In genomic region chr1:12539705-12540579, GRCh38 we compare ENCODE assay signal across 10 cellular contexts.
DNase-seq lines count a peak whose midpoint lies in the region; ATAC-seq, FAIRE-seq and TF ChIP-seq lines count a peak whose summit lies in the region.
"Had no signal": no experiment of that assay in that cellular context is flagged by ENCODE, and none has a peak within 500 bp of the region (broad histone marks: within the 10 kb centered on the region; RNA-seq: fewer than 3 reads in every experiment).

No MANE protein-coding gene starts in this region.

- peak overlapping the region; percentile 47 for H3K27ac ChIP-seq in endodermal cell (ENCODE audit: low read depth, low read length)
- no peak overlapping the region for H3K27ac ChIP-seq in liver (ENCODE audit: low read depth in 1 of 2, low read length in 2 of 2)
- peak overlapping the region; percentile 7 for H3K27ac ChIP-seq in suprapubic skin
- H3K27ac ChIP-seq in naive thymus-derived CD4-positive, alpha-beta T cell (ENCODE audit: low read depth, low read length) = no peak overlapping the region
- H3K27ac ChIP-seq: epithelial cell of prostate, VCaP had no signal

- WGBS in endodermal cell (ENCODE audit: insufficient coverage in 1 of 2, insufficient read length in 1 of 2), 2 experiments = 32 to 50% methylated on average over 15 to 34 of the region's 34 CpGs
- WGBS in liver = 46% methylated on average over 34 of the region's 34 CpGs
- 64% methylated on average over 11 of the region's 34 CpGs for WGBS in suprapubic skin

- no peaks in the 10 kb centered on the region for H3K9me3 ChIP-seq in endodermal cell (ENCODE audit: control insufficient read depth, low read length)
- H3K9me3 ChIP-seq in liver (ENCODE audit: control insufficient read depth in 4 of 4, low read length in 3 of 4) = no peaks in the 10 kb centered on the region
- H3K9me3 ChIP-seq in suprapubic skin = peaks cover 3% of the 10 kb centered on the region
- H3K9me3 ChIP-seq in naive thymus-derived CD4-positive, alpha-beta T cell (ENCODE audit: control insufficient read depth in 2 of 3, low read length in 3 of 3) = no peaks in the 10 kb centered on the region

- intact Hi-C loops in naive thymus-derived CD4-positive, alpha-beta T cell (cut with micrococcal nuclease) = no loop called here

- no peak for ATAC-seq in naive thymus-derived CD4-positive, alpha-beta T cell
- ATAC-seq in GM21447 (IDR thresholded peaks at IDR 0.05; ENCODE audit: unreplicated experiment) = no peak

- no peaks in the 10 kb centered on the region for H3K36me3 Mint-ChIP-seq in endodermal cell (ENCODE audit: low read depth)
- H3K36me3 Mint-ChIP-seq in naive thymus-derived CD4-positive, alpha-beta T cell = peaks cover 15 to 35% (median 32%) of the 10 kb centered on the region in 5 donors

- H3K9ac ChIP-seq in endodermal cell (ENCODE audit: extremely low read depth, low read length, poor library complexity, severe bottlenecking) (no peak overlapping the region), liver (ENCODE audit: low read depth in 1 of 2, low read length in 2 of 2) (no peak overlapping the region)

- TF ChIP-seq CTCF in endodermal cell (conservative IDR thresholded peaks at IDR 0.05) (no peak), liver (IDR thresholded peaks at IDR 0.05; ENCODE audit: low read depth, low read length, missing input control) (no peak), suprapubic skin (IDR thresholded peaks at IDR 0.05) (no peak), D721Med (IDR thresholded peaks at IDR 0.05; ENCODE audit: insufficient read depth, missing control alignments) (no peak)

- H3K9me3 Mint-ChIP-seq in endodermal cell = no peaks in the 10 kb centered on the region
- peaks cover 8 to 25% (median 16%) of the 10 kb centered on the region in 11 donors for H3K9me3 Mint-ChIP-seq in naive thymus-derived CD4-positive, alpha-beta T cell

- FAIRE-seq in HTR-8/SVneo (lab: Jason Lieb, UNC) = peak; percentile 92
- no peak for FAIRE-seq in D721Med (lab: Jason Lieb, UNC)

- TF ChIP-seq RAD21 in liver (IDR thresholded peaks at IDR 0.05) = no peak

- TF ChIP-seq POLR2A in suprapubic skin (IDR thresholded peaks at IDR 0.05) = no peak

- H3K27ac Mint-ChIP-seq in endodermal cell = no peak overlapping the region
- H3K27ac Mint-ChIP-seq in naive thymus-derived CD4-positive, alpha-beta T cell = no peak overlapping the region

- CTCF ChIA-PET in naive thymus-derived CD4-positive, alpha-beta T cell (lab: Charles Lee) = no interaction called here

- no peak overlapping the region for H3K4me3 ChIP-seq in endodermal cell (ENCODE audit: low read length)
- no peak overlapping the region for H3K4me3 ChIP-seq in liver (ENCODE audit: low read depth in 1 of 3, low read length in 3 of 3)
- H3K4me3 ChIP-seq in suprapubic skin = no peak overlapping the region
- no peak overlapping the region for H3K4me3 ChIP-seq in naive thymus-derived CD4-positive, alpha-beta T cell (ENCODE audit: low read length)

- DNase-seq in HTR-8/SVneo (ENCODE audit: insufficient read length, low spot score) (peak; percentile 87), endodermal cell (peak; percentile 79), suprapubic skin (ENCODE audit: low spot score in 2 of 2) (peak; percentile 91 to 94), activated gamma-delta T cell (lab: John Stamatoyannopoulos, UW) (no peak), D721Med (ENCODE audit: insufficient read length, low spot score) (no peak)
- no peak for DNase-seq in naive thymus-derived CD4-positive, alpha-beta T cell

- H3K27me3 ChIP-seq in endodermal cell (ENCODE audit: control insufficient read depth, insufficient read depth, low read length, poor library complexity, severe bottlenecking) (no peaks in the 10 kb centered on the region), liver (ENCODE audit: control insufficient read depth in 4 of 4, insufficient read depth in 4 of 4, low read length in 3 of 4) (no peaks in the 10 kb centered on the region), suprapubic skin (no peaks in the 10 kb centered on the region)
- H3K27me3 ChIP-seq in naive thymus-derived CD4-positive, alpha-beta T cell (ENCODE audit: control insufficient read depth in 2 of 2, insufficient read depth in 2 of 2, low read length in 2 of 2) = no peaks in the 10 kb centered on the region

- POLR2A ChIA-PET in naive thymus-derived CD4-positive, alpha-beta T cell (lab: Charles Lee) = no interaction called here

- no peaks in the 10 kb centered on the region for H3K36me3 ChIP-seq in endodermal cell (ENCODE audit: control insufficient read depth, insufficient read depth, low read length)
- peaks cover 0 to 2% (median 0%) of the 10 kb centered on the region in 4 donors for H3K36me3 ChIP-seq in liver (ENCODE audit: control insufficient read depth in 4 of 4, insufficient read depth in 3 of 4, low read depth in 1 of 4, low read length in 3 of 4)
- H3K36me3 ChIP-seq in suprapubic skin = no peaks in the 10 kb centered on the region
- H3K36me3 ChIP-seq in naive thymus-derived CD4-positive, alpha-beta T cell (ENCODE audit: control insufficient read depth in 2 of 3, insufficient read depth in 3 of 3, low read length in 3 of 3) = peaks cover 0 to 10% (median 0%) of the 10 kb centered on the region in 3 experiments

- H3K4me1 ChIP-seq in endodermal cell (ENCODE audit: control insufficient read depth, insufficient read depth, low read length) (no peaks in the 10 kb centered on the region), liver (ENCODE audit: control insufficient read depth in 4 of 4, insufficient read depth in 4 of 4, low read length in 3 of 4) (peaks cover 9 to 27% (median 16%) of the 10 kb centered on the region in 4 donors), suprapubic skin (peaks cover 19% of the 10 kb centered on the region)
- no peaks in the 10 kb centered on the region for H3K4me1 ChIP-seq in naive thymus-derived CD4-positive, alpha-beta T cell (ENCODE audit: control insufficient read depth in 2 of 2, insufficient read depth in 2 of 2, low read length in 2 of 2)

- TF ChIP-seq EP300 in suprapubic skin (IDR thresholded peaks at IDR 0.05) = peak; percentile 88

- H3K4me3 Mint-ChIP-seq in endodermal cell = no peak overlapping the region
- no peak overlapping the region for H3K4me3 Mint-ChIP-seq in naive thymus-derived CD4-positive, alpha-beta T cell

- peaks cover 7% of the 10 kb centered on the region for H3K4me1 Mint-ChIP-seq in endodermal cell
- H3K4me1 Mint-ChIP-seq in naive thymus-derived CD4-positive, alpha-beta T cell = peaks cover 0 to 4% (median 0%) of the 10 kb centered on the region in 7 donors

- peaks cover 22% of the 10 kb centered on the region for H3K27me3 Mint-ChIP-seq in endodermal cell (ENCODE audit: insufficient read depth)
- peaks cover 0 to 12% (median 0%) of the 10 kb centered on the region in 5 donors for H3K27me3 Mint-ChIP-seq in naive thymus-derived CD4-positive, alpha-beta T cell

TF ChIP-seq in liver, 16 proteins besides CTCF, POLR2A, EP300 and RAD21:
- TF ChIP-seq RXRA (IDR thresholded peaks at IDR 0.05) = peak in 1 of 2 donors; percentile 32
- no peak for TF ChIP-seq SP1 (IDR thresholded peaks at IDR 0.05)
- no peak for TF ChIP-seq HNF4A (conservative IDR thresholded peaks at IDR 0.05)
- peak; percentile 61 for TF ChIP-seq NR2F2 (IDR thresholded peaks at IDR 0.05)
- TF ChIP-seq MAX (IDR thresholded peaks at IDR 0.05) = no peak
- TF ChIP-seq ATF3 (IDR thresholded peaks at IDR 0.05) = no peak

Comparison
In these comparisons a context has a peak if more than half of its experiments do, and no peak if none do; other contexts are left out.
1. DNase-seq: peak in HTR-8/SVneo (single experiment), endodermal cell (single experiment) and suprapubic skin (2 of 2); none in activated gamma-delta T cell (single experiment), D721Med (single experiment) and naive thymus-derived CD4-positive, alpha-beta T cell (0 of 9).
2. H3K27ac ChIP-seq: peak in endodermal cell (single experiment) and suprapubic skin (single experiment); none in liver (0 of 2) and naive thymus-derived CD4-positive, alpha-beta T cell (single experiment).